ENCODE assay signal across 1 cellular context in genomic region chr16:88690341-88691128, GRCh38.
TF ChIP-seq lines count a peak whose summit lies in the region.

No MANE protein-coding gene starts in this region.

TF ChIP-seq in GM12878, 131 proteins besides CTCF, POLR2A, EP300 and RAD21:
- no peak for TF ChIP-seq RELA (IDR thresholded peaks at IDR 0.05; ENCODE audit: borderline replicate concordance, partially characterized antibody)
- TF ChIP-seq WRNIP1 (IDR thresholded peaks at IDR 0.05; ENCODE audit: borderline replicate concordance, low read depth, low read length) = no peak
- no peak for TF ChIP-seq KDM1A (IDR thresholded peaks at IDR 0.05; ENCODE audit: borderline replicate concordance)
- no peak for TF ChIP-seq EED (IDR thresholded peaks at IDR 0.05; ENCODE audit: low read depth)
- TF ChIP-seq HCFC1 (IDR thresholded peaks at IDR 0.05; ENCODE audit: low read length) = no peak
